21 cellular contexts compared by ENCODE assay signal in genomic region chr13:114016321-114017027, GRCh38. TPM values are rescaled to one million over a fixed set of nuclear protein-coding genes. Genes with fewer than 3 reads are reported as not detected.
DNase-seq lines count a peak whose midpoint lies in the region; FAIRE-seq and TF ChIP-seq lines count a peak whose summit lies in the region.
"Had no signal": no experiment of that assay in that cellular context is flagged by ENCODE, and none has a peak within 500 bp of the region (broad histone marks: within the 10 kb centered on the region; RNA-seq: fewer than 3 reads in every experiment).

No MANE protein-coding gene starts in this region.

- H2BK5ac ChIP-seq in neuronal stem cell (ENCODE audit: low read length), result peak overlapping the region; percentile 78

- H3K9ac ChIP-seq in astrocyte (ENCODE audit: low read length) (no peak overlapping the region), neuronal stem cell (ENCODE audit: low read depth, low read length, poor library complexity) (peak overlapping the region; percentile 63)

- no peaks in the 10 kb centered on the region for H3K4me1 Mint-ChIP-seq in activated naive CD4-positive, alpha-beta T cell treated with anti-CD3 and anti-CD28 coated beads, Interleukin-2, amount 50 U/mL, for 24 hours
- H3K4me1 Mint-ChIP-seq in HFFc6 (ENCODE audit: low read depth) (peaks cover 20% of the 10 kb centered on the region), astrocyte (ENCODE audit: low read depth, unreplicated experiment) (peaks cover 2% of the 10 kb centered on the region)
- H3K4me1 Mint-ChIP-seq: CD14-positive monocyte had no signal

- H2BK120ac ChIP-seq in neuronal stem cell (ENCODE audit: low read depth, low read length), result no peak overlapping the region

- peak overlapping the region; percentile 94 for H2AK5ac ChIP-seq in neuronal stem cell (ENCODE audit: low read depth, low read length)

- no peak overlapping the region for H3K4me3 ChIP-seq in astrocyte (ENCODE audit: insufficient read depth, low read depth, low read length)
- no peak overlapping the region for H3K4me3 ChIP-seq in neuronal stem cell (ENCODE audit: low read length in 2 of 2)
- H3K4me3 ChIP-seq: spleen had no signal

- peak overlapping the region; percentile 75 for H3K23ac ChIP-seq in neuronal stem cell (ENCODE audit: low read depth, low read length, poor library complexity)

- in situ Hi-C loops in ACHN (cut with HindIII; ENCODE audit: low pct_ligation_motif_present, low pct_unique_long_range_greater_than_20kb, low sequenced_read_pairs), result no loop called here

- H2BK15ac ChIP-seq in neuronal stem cell (ENCODE audit: low read length), result peak overlapping the region; percentile 81

- no peak overlapping the region for H3K4ac ChIP-seq in neuronal stem cell (ENCODE audit: low read length)

- H3K4me1 ChIP-seq in astrocyte (ENCODE audit: insufficient read depth, low read length), result peaks cover 8% of the 10 kb centered on the region
- H3K4me1 ChIP-seq in neuronal stem cell (ENCODE audit: control insufficient read depth in 2 of 2, insufficient read depth in 1 of 2, low read depth in 1 of 2, low read length in 2 of 2), result peaks cover 0 to 2% of the 10 kb centered on the region in 2 donors
- H3K4me1 ChIP-seq: spleen had no signal

- H2BK12ac ChIP-seq in neuronal stem cell (ENCODE audit: low read length), result no peak overlapping the region

- H3K9me3 Mint-ChIP-seq in activated naive CD4-positive, alpha-beta T cell treated with anti-CD3 and anti-CD28 coated beads, Interleukin-2, amount 50 U/mL, for 24 hours, result no peaks in the 10 kb centered on the region
- H3K9me3 Mint-ChIP-seq in HFFc6, result no peaks in the 10 kb centered on the region; the same call in 1 of the 2 replicates
- H3K9me3 Mint-ChIP-seq in astrocyte (ENCODE audit: unreplicated experiment), result no peaks in the 10 kb centered on the region

- H3K4me3 Mint-ChIP-seq in activated naive CD4-positive, alpha-beta T cell treated with anti-CD3 and anti-CD28 coated beads, Interleukin-2, amount 50 U/mL, for 24 hours, result no peak overlapping the region
- H3K4me3 Mint-ChIP-seq in HFFc6 (no peak overlapping the region; the same call in 1 of the 2 replicates), astrocyte (ENCODE audit: unreplicated experiment) (no peak overlapping the region)
- H3K4me3 Mint-ChIP-seq: CD14-positive monocyte had no signal

- H4K8ac ChIP-seq in neuronal stem cell (ENCODE audit: low read depth, low read length), result no peak overlapping the region

- H3K79me1 ChIP-seq in neuronal stem cell (ENCODE audit: low read depth, low read length), result no peaks in the 10 kb centered on the region

- H4K20me1 ChIP-seq in astrocyte (ENCODE audit: insufficient read depth, low read length), result peaks cover 40% of the 10 kb centered on the region

- H3K27me3 ChIP-seq in astrocyte (ENCODE audit: insufficient read depth, low read length) (no peaks in the 10 kb centered on the region), neuronal stem cell (ENCODE audit: control insufficient read depth in 3 of 3, insufficient read depth in 3 of 3, low read depth in 1 of 3, low read length in 3 of 3) (no peaks in the 10 kb centered on the region)
- H3K27me3 ChIP-seq: neutrophil, spleen had no signal

- no peak overlapping the region for H4K91ac ChIP-seq in neuronal stem cell (ENCODE audit: low read depth, low read length, poor library complexity)

- no peak for DNase-seq in activated naive CD4-positive, alpha-beta T cell treated with anti-CD3 and anti-CD28 coated beads, Interleukin-2, amount 50 U/mL, for 16 hours
- DNase-seq in HFFc6 (no peak), astrocyte (ENCODE audit: low read depth) (no peak), neuronal stem cell (ENCODE audit: low spot score) (no peak), GF-D8 (lab: John Stamatoyannopoulos, UW) (no peak), ACHN (no peak)
- no peak for DNase-seq in stimulated activated CD4-positive, alpha-beta T cell treated with anti-CD3 and anti-CD28 coated beads, Interleukin-4, amount 100 ng/mL, for 24 hours
- DNase-seq: activated CD4-positive, alpha-beta T cell treated with anti-CD3 and anti-CD28 coated beads for 1 hour; activated gamma-delta T cell treated with Interleukin-2 at 50 U/mL for 16 hours; DMS 273 treated with DMSO at 0.1 percent for 48 hours; effector memory CD4-positive, alpha-beta T cell; NCI-H1436; NCI-H524; RPMI8226; spleen; stimulated activated CD4-positive, alpha-beta T cell treated with anti-CD3 and anti-CD28 coated beads, Interleukin-4, amount 100 ng/mL, for 4 hours had no signal

- WGBS in neuronal stem cell (ENCODE audit: extremely low coverage in 2 of 2, insufficient read length in 2 of 2, insufficient replicate concordance in 1 of 2), 2 donors, result no CpG with 5 or more reads among the region's 30 CpGs

- peaks cover 7% of the 10 kb centered on the region for H3K79me2 ChIP-seq in astrocyte (ENCODE audit: insufficient read depth, low read length)

- H3K27ac Mint-ChIP-seq in activated naive CD4-positive, alpha-beta T cell treated with anti-CD3 and anti-CD28 coated beads, Interleukin-2, amount 50 U/mL, for 24 hours, result peak overlapping the region; percentile 17
- H3K27ac Mint-ChIP-seq in HFFc6 (peak overlapping the region; percentile 91), astrocyte (ENCODE audit: unreplicated experiment) (peak overlapping the region; percentile 72)

- H2AFZ ChIP-seq in astrocyte (ENCODE audit: low read depth, low read length), result no peak overlapping the region
- no peak overlapping the region for H2AFZ ChIP-seq in neuronal stem cell (ENCODE audit: low read length)

- TF ChIP-seq CTCF in HFFc6 (IDR thresholded peaks at IDR 0.05) (no peak), astrocyte (IDR thresholded peaks at IDR 0.05; ENCODE audit: insufficient read depth, low read depth, low read length) (no peak)

- H3K27ac ChIP-seq in astrocyte (ENCODE audit: low read depth, low read length) (no peak overlapping the region), neuronal stem cell (replicated peaks; ENCODE audit: low read length) (no peak overlapping the region)
- H3K27ac ChIP-seq: neutrophil had no signal

- peaks cover 3% of the 10 kb centered on the region for H3K36me3 Mint-ChIP-seq in activated naive CD4-positive, alpha-beta T cell treated with anti-CD3 and anti-CD28 coated beads, Interleukin-2, amount 50 U/mL, for 24 hours
- H3K36me3 Mint-ChIP-seq in HFFc6 (ENCODE audit: low read depth) (peaks cover 28% of the 10 kb centered on the region), astrocyte (ENCODE audit: low read depth, unreplicated experiment) (peaks cover 20% of the 10 kb centered on the region)

- peak overlapping the region; percentile 76 for H3K18ac ChIP-seq in neuronal stem cell (ENCODE audit: low read length)

- H3K36me3 ChIP-seq in astrocyte (ENCODE audit: insufficient read depth, low read length), result peaks cover 23% of the 10 kb centered on the region
- peaks cover 6 to 91% of the 10 kb centered on the region in 2 donors for H3K36me3 ChIP-seq in neuronal stem cell (replicated peaks in 1 of 2; ENCODE audit: control insufficient read depth in 2 of 2, insufficient read depth in 2 of 2, low read length in 2 of 2)

- FAIRE-seq in astrocyte (lab: Jason Lieb, UNC), result no peak
- FAIRE-seq: HepG2 had no signal

- H3K4me2 ChIP-seq in astrocyte (ENCODE audit: low read length), result no peak overlapping the region
- no peak overlapping the region for H3K4me2 ChIP-seq in neuronal stem cell (ENCODE audit: insufficient read depth, low read length, poor library complexity, severe bottlenecking)

- peak overlapping the region; percentile 47 for H3K14ac ChIP-seq in neuronal stem cell (ENCODE audit: low read length)

- H3K9me3 ChIP-seq in astrocyte (ENCODE audit: insufficient read depth, low read depth, low read length) (no peaks in the 10 kb centered on the region), neuronal stem cell (replicated peaks in 1 of 2; ENCODE audit: control insufficient read depth in 2 of 2, insufficient read depth in 1 of 2, low read depth in 1 of 2, low read length in 2 of 2) (peaks cover 0 to 3% of the 10 kb centered on the region in 2 donors)
- H3K9me3 ChIP-seq: neutrophil, spleen had no signal

- H3K27me3 Mint-ChIP-seq in activated naive CD4-positive, alpha-beta T cell treated with anti-CD3 and anti-CD28 coated beads, Interleukin-2, amount 50 U/mL, for 24 hours, result no peaks in the 10 kb centered on the region
- H3K27me3 Mint-ChIP-seq in HFFc6 (ENCODE audit: insufficient read depth), result peaks cover 6% of the 10 kb centered on the region
- H3K27me3 Mint-ChIP-seq in astrocyte (ENCODE audit: low read depth, unreplicated experiment), result no peaks in the 10 kb centered on the region

RNA-seq across cellular contexts. Expression of gene C13orf46, which starts 42.6 kb away (rescaled TPM):
- 1 to 10 TPM; 1.4 to 2.5 (median 2.0) TPM for total RNA-seq in HFFc6 (2021; fragmentation: NEBNext Ultra II Directional; extraction: Animal tissue kit (Norgen Biotek cat#: 25700))
- total RNA-seq in astrocyte, result 3.0 and 5.0 TPM in 2 replicates
- 0.03 TPM for polyA plus RNA-seq in neuronal stem cell (2013, experiment 1 of 2)
- polyA plus RNA-seq in neuronal stem cell (2013, experiment 2 of 2), result 0.04 TPM
- total RNA-seq: G401, HepG2 had no signal

Comparison
In these comparisons a context has a peak if more than half of its experiments do, and no peak if none do; other contexts are left out.
1. H3K27ac Mint-ChIP-seq: peak in every context shown above with its lines; median percentile 91 in HFFc6; 72 in astrocyte; 17 in activated naive CD4-positive, alpha-beta T cell treated with anti-CD3 and anti-CD28 coated beads, Interleukin-2, amount 50 U/mL, for 24 hours.